In genomic region chr16:87295661-87296531, GRCh38 we compare ENCODE assay signal across 18 cellular contexts.
"Had no signal": no experiment of that assay in that cellular context is flagged by ENCODE, and none has a peak within 500 bp of the region (broad histone marks: within the 10 kb centered on the region; RNA-seq: fewer than 3 reads in every experiment).

No MANE protein-coding gene starts in this region.

- H3K4me3 ChIP-seq: breast epithelium, gastrocnemius medialis, tibial nerve, uterus had no signal

- H3K27ac ChIP-seq: breast epithelium, gastrocnemius medialis, neutrophil, tibial nerve, uterus, WERI-Rb-1 had no signal

- H3K27me3 Mint-ChIP-seq: activated naive CD4-positive, alpha-beta T cell treated with anti-CD3 and anti-CD28 coated beads, Interleukin-2, amount 50 U/mL, for 24 hours; stimulated activated naive CD8-positive, alpha-beta T cell treated with anti-CD3 and anti-CD28 coated beads, Interleukin-15, Interleukin-2, amounts not matched to agents 100 ng/mL and 50 ng/mL, for 24 hours had no signal

- H3K4me3 Mint-ChIP-seq: activated naive CD4-positive, alpha-beta T cell treated with anti-CD3 and anti-CD28 coated beads, Interleukin-2, amount 50 U/mL, for 24 hours; natural killer cell; stimulated activated naive CD8-positive, alpha-beta T cell treated with anti-CD3 and anti-CD28 coated beads, Interleukin-15, Interleukin-2, amounts not matched to agents 100 ng/mL and 50 ng/mL, for 24 hours had no signal

- H3K9me3 ChIP-seq: breast epithelium, gastrocnemius medialis, neutrophil, uterus had no signal

- H3K36me3 ChIP-seq: breast epithelium, neutrophil, uterus, WERI-Rb-1 had no signal

- ATAC-seq: gastrocnemius medialis, left ventricle myocardium superior had no signal

- H3K27me3 ChIP-seq: breast epithelium, gastrocnemius medialis, neutrophil, tibial nerve, uterus had no signal

- H3K36me3 Mint-ChIP-seq: natural killer cell had no signal

- H3K4me1 ChIP-seq: breast epithelium, gastrocnemius medialis, uterus had no signal

- H3K27ac Mint-ChIP-seq: activated naive CD4-positive, alpha-beta T cell treated with anti-CD3 and anti-CD28 coated beads, Interleukin-2, amount 50 U/mL, for 24 hours; natural killer cell; stimulated activated naive CD8-positive, alpha-beta T cell treated with anti-CD3 and anti-CD28 coated beads, Interleukin-15, Interleukin-2, amounts not matched to agents 100 ng/mL and 50 ng/mL, for 24 hours had no signal

- FAIRE-seq: astrocyte, kidney had no signal

- H3K9me3 Mint-ChIP-seq: activated naive CD4-positive, alpha-beta T cell treated with anti-CD3 and anti-CD28 coated beads, Interleukin-2, amount 50 U/mL, for 24 hours; natural killer cell; stimulated activated naive CD8-positive, alpha-beta T cell treated with anti-CD3 and anti-CD28 coated beads, Interleukin-15, Interleukin-2, amounts not matched to agents 100 ng/mL and 50 ng/mL, for 24 hours had no signal

- DNase-seq: activated CD4-positive, alpha-beta T cell treated with anti-CD3 and anti-CD28 coated beads, Interleukin-2, amount 50 U/mL, for 4 hours; activated gamma-delta T cell; cerebellar nuclear complex; effector CD4-positive, alpha-beta T cell; gastrocnemius medialis; kidney; left ventricle myocardium superior; natural killer cell; retina; stimulated activated CD4-positive, alpha-beta T cell treated with anti-CD3 and anti-CD28 coated beads, Interleukin-2, amount 100 ng/mL, for 24 hours; uterus; WERI-Rb-1 had no signal
